Comparison of ENCODE assay signal across 17 cellular contexts in the genomic region with DNA sequence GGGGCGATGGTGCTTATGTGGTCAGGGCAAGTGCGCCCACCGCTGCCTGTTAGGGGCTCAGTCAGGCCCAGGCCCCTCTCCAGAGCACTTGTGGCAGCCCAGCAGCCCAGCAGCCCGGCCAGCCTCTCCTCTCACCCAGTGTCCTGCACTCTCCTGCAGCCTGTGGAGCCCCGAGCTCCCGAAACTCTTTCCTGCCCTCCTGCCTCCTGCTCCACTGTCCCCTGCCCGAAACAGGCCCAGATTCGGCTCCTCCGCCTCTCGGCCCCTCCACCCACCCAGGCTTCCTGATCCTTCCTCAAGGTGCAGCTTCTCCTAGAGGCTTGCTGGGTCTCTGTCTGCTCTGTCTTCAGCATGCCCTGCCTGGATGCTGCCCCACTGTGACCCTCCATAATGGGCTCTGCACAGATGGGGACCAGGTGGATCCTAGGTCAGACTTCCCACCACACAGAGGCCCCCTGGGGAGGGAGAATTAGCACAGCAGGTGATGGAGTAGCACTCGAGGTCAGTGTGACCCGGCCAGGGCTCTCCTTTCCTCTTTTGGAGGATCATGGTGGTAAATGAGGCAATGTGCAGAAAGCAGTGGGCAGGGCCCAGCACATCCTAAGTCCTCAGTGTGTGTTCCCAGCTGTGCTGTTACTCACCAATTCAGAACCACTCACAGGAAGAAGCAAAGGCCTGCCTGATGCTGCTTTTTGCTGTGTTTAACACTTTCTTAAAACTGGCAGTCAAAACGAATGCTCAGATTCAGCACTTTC. TPM values are rescaled to one million over a fixed set of nuclear protein-coding genes. Genes with fewer than 3 reads are reported as not detected.
A peak's percentile ranks its signal among the peaks of the same experiment; 100 is the strongest.
DNase-seq lines count a peak whose midpoint lies in the region; ATAC-seq, FAIRE-seq and TF ChIP-seq lines count a peak whose summit lies in the region.
"Had no signal": no experiment of that assay in that cellular context is flagged by ENCODE, and none has a peak within 500 bp of the region (broad histone marks: within the 10 kb centered on the region; RNA-seq: fewer than 3 reads in every experiment).

No MANE protein-coding gene starts in this region.

- H3K27ac Mint-ChIP-seq in activated CD4-positive, alpha-beta memory T cell treated with anti-CD3 and anti-CD28 coated beads, Interleukin-2, amount 10 ng/mL, durations not matched to agents 7 days and 5 days, result peak overlapping the region; percentile 93
- H3K27ac Mint-ChIP-seq in type B pancreatic cell, result no peak overlapping the region
- H3K27ac Mint-ChIP-seq: dendritic cell treated with granulocyte-macrophage colony-stimulating factor and Interleukin-4, amounts not matched to agents 40 ng/mL and 50 ng/mL, for 4 days had no signal

- H3K4me1 ChIP-seq in mesenchymal stem cell (ENCODE audit: control insufficient read depth, insufficient read depth, low read depth, low read length), result peaks cover 18% of the 10 kb centered on the region
- no peaks in the 10 kb centered on the region for H3K4me1 ChIP-seq in kidney (ENCODE audit: control insufficient read depth in 1 of 2, insufficient read depth in 1 of 2, low read depth in 1 of 2, low read length in 2 of 2)
- H3K4me1 ChIP-seq: HAP-1, right atrium auricular region had no signal

- H3K4me2 ChIP-seq in mesenchymal stem cell (ENCODE audit: low read length, poor library complexity, severe bottlenecking), result no peak overlapping the region

- no peak overlapping the region for H4K8ac ChIP-seq in mesenchymal stem cell (ENCODE audit: low read length)

- DNase-seq in NCI-H1417 (lab: John Stamatoyannopoulos, UW) (peak in 2 of 3 experiments; percentile 30 to 69), NCI-H1417 treated with DMSO at 0.1 percent for 48 hours (lab: John Stamatoyannopoulos, UW) (no peak), mesenchymal stem cell (no peak), type B pancreatic cell (ENCODE audit: extremely low spot score, unreplicated experiment) (no peak), kidney (no peak)
- peak; percentile 45 for DNase-seq in activated CD4-positive, alpha-beta memory T cell treated with anti-CD3 and anti-CD28 coated beads, Interleukin-2, amount 10 ng/mL, durations not matched to agents 7 days and 5 days
- DNase-seq: activated CD4-positive, CD25-positive, alpha-beta regulatory T cell treated with anti-CD3 and anti-CD28 coated beads, Interleukin-2, amount 50 U/mL, for 72 hours; C1 segment of cervical spinal cord; erythroblast; NCI-H2107; NCI-H82 had no signal

- H3K36me3 ChIP-seq in mesenchymal stem cell (ENCODE audit: control insufficient read depth in 1 of 2, insufficient read depth in 2 of 2, low read depth in 1 of 2, low read length in 2 of 2) (peaks cover 85 to 92% of the 10 kb centered on the region in 2 experiments), kidney (ENCODE audit: control insufficient read depth in 1 of 2, insufficient read depth in 2 of 2, low read length in 2 of 2) (peaks cover 10 to 16% of the 10 kb centered on the region in 2 donors)

- FAIRE-seq in kidney (lab: Jason Lieb, UNC), result no peak

- H2AFZ ChIP-seq in mesenchymal stem cell (ENCODE audit: low read depth, low read length), result no peak overlapping the region

- H3K9ac ChIP-seq in mesenchymal stem cell (ENCODE audit: low read length) (peak overlapping the region; percentile 26), kidney (ENCODE audit: low read length in 2 of 2) (no peak overlapping the region)

- H2AK5ac ChIP-seq in mesenchymal stem cell (ENCODE audit: low read length, severe bottlenecking), result no peak overlapping the region

- H2BK120ac ChIP-seq in mesenchymal stem cell (ENCODE audit: low read depth, low read length), result no peak overlapping the region

- no peaks in the 10 kb centered on the region for H3K27me3 Mint-ChIP-seq in activated CD4-positive, alpha-beta memory T cell treated with anti-CD3 and anti-CD28 coated beads, Interleukin-2, amount 10 ng/mL, durations not matched to agents 7 days and 5 days
- H3K27me3 Mint-ChIP-seq in type B pancreatic cell, result no peaks in the 10 kb centered on the region
- H3K27me3 Mint-ChIP-seq: dendritic cell treated with granulocyte-macrophage colony-stimulating factor and Interleukin-4, amounts not matched to agents 40 ng/mL and 50 ng/mL, for 4 days had no signal

- no peaks in the 10 kb centered on the region for H3K9me3 Mint-ChIP-seq in activated CD4-positive, alpha-beta memory T cell treated with anti-CD3 and anti-CD28 coated beads, Interleukin-2, amount 10 ng/mL, durations not matched to agents 7 days and 5 days
- H3K9me3 Mint-ChIP-seq in type B pancreatic cell, result no peaks in the 10 kb centered on the region
- H3K9me3 Mint-ChIP-seq: dendritic cell treated with granulocyte-macrophage colony-stimulating factor and Interleukin-4, amounts not matched to agents 40 ng/mL and 50 ng/mL, for 4 days had no signal

- H3K9me3 ChIP-seq in mesenchymal stem cell (ENCODE audit: control insufficient read depth, low read length) (no peaks in the 10 kb centered on the region), kidney (ENCODE audit: control insufficient read depth in 1 of 2, low read length in 2 of 2) (no peaks in the 10 kb centered on the region)
- H3K9me3 ChIP-seq: HAP-1, right atrium auricular region had no signal

- H3K27ac ChIP-seq in mesenchymal stem cell (ENCODE audit: low read length, poor library complexity, severe bottlenecking) (no peak overlapping the region), kidney (ENCODE audit: low read depth in 2 of 2, low read length in 2 of 2) (no peak overlapping the region)
- H3K27ac ChIP-seq: 22Rv1, right atrium auricular region had no signal

- no peak overlapping the region for H3K4ac ChIP-seq in mesenchymal stem cell (ENCODE audit: low read depth in 1 of 2, low read length in 2 of 2)

- POLR2A ChIA-PET in activated CD4-positive, alpha-beta memory T cell treated with anti-CD3 and anti-CD28 coated beads, Interleukin-2, amount 10 ng/mL, durations not matched to agents 7 days and 5 days (lab: Charles Lee), result interaction anchor here (1.1 to 11.8 kb wide), 4 partner anchors 10 to 47 kb away, joined by 3 to 307 read pairs (median 4); a partner anchor contains a TSS

- ATAC-seq in GM18519 (IDR thresholded peaks at IDR 0.05; ENCODE audit: low FRiP score, unreplicated experiment), result no peak

- H3K4me3 Mint-ChIP-seq in activated CD4-positive, alpha-beta memory T cell treated with anti-CD3 and anti-CD28 coated beads, Interleukin-2, amount 10 ng/mL, durations not matched to agents 7 days and 5 days, result no peak overlapping the region
- H3K4me3 Mint-ChIP-seq in type B pancreatic cell, result no peak overlapping the region
- H3K4me3 Mint-ChIP-seq: dendritic cell treated with granulocyte-macrophage colony-stimulating factor and Interleukin-4, amounts not matched to agents 40 ng/mL and 50 ng/mL, for 4 days had no signal

- H3K4me3 ChIP-seq in mesenchymal stem cell (ENCODE audit: insufficient read depth in 1 of 2, low read depth in 1 of 2, low read length in 2 of 2), result no peak overlapping the region
- H3K4me3 ChIP-seq in kidney (ENCODE audit: low read length in 2 of 2), result no peak overlapping the region
- H3K4me3 ChIP-seq: HAP-1, right atrium auricular region had no signal

- no peak overlapping the region for H2BK12ac ChIP-seq in mesenchymal stem cell (ENCODE audit: low read length in 2 of 2)

- intact Hi-C loops in kidney (cut with DNase I), result no loop called here

- peaks cover 73% of the 10 kb centered on the region for H3K36me3 Mint-ChIP-seq in activated CD4-positive, alpha-beta memory T cell treated with anti-CD3 and anti-CD28 coated beads, Interleukin-2, amount 10 ng/mL, durations not matched to agents 7 days and 5 days (ENCODE audit: low read depth)
- no peaks in the 10 kb centered on the region for H3K36me3 Mint-ChIP-seq in type B pancreatic cell

- no peak overlapping the region for H2BK15ac ChIP-seq in mesenchymal stem cell (ENCODE audit: low read depth, poor library complexity, severe bottlenecking)

- H3K4me1 Mint-ChIP-seq in activated CD4-positive, alpha-beta memory T cell treated with anti-CD3 and anti-CD28 coated beads, Interleukin-2, amount 10 ng/mL, durations not matched to agents 7 days and 5 days, result peaks cover 73% of the 10 kb centered on the region
- no peaks in the 10 kb centered on the region for H3K4me1 Mint-ChIP-seq in type B pancreatic cell (ENCODE audit: unreplicated experiment)

- peak overlapping the region; percentile 15 for H4K91ac ChIP-seq in mesenchymal stem cell (ENCODE audit: low read length)

- CTCF ChIA-PET in activated CD4-positive, alpha-beta memory T cell treated with anti-CD3 and anti-CD28 coated beads, Interleukin-2, amount 10 ng/mL, durations not matched to agents 7 days and 5 days (lab: Charles Lee), result interaction anchor here (1.3 kb wide), 1 partner anchor 35 kb away, joined by 3 read pairs; no protein-coding TSS in a partner anchor

- H3K79me1 ChIP-seq in mesenchymal stem cell (replicated peaks; ENCODE audit: low read length, poor library complexity, severe bottlenecking), result peaks cover 14% of the 10 kb centered on the region

- TF ChIP-seq RAD21 in Ishikawa (IDR thresholded peaks at IDR 0.05; ENCODE audit: low read depth), result no peak

- H3K14ac ChIP-seq in mesenchymal stem cell (ENCODE audit: low read length in 2 of 2), result no peak overlapping the region

- TF ChIP-seq CTCF in type B pancreatic cell (conservative IDR thresholded peaks at IDR 0.05) (no peak), kidney (IDR thresholded peaks at IDR 0.05; ENCODE audit: borderline replicate concordance, extremely low read depth, insufficient read depth) (no peak)

- TF ChIP-seq EP300 in Ishikawa (IDR thresholded peaks at IDR 0.05; ENCODE audit: borderline replicate concordance), result peak; percentile 94

- H2BK5ac ChIP-seq in mesenchymal stem cell (ENCODE audit: low read depth, low read length, poor library complexity, severe bottlenecking), result no peak overlapping the region

- no peaks in the 10 kb centered on the region for H3K27me3 ChIP-seq in mesenchymal stem cell (ENCODE audit: control insufficient read depth in 1 of 2, insufficient read depth in 1 of 2, low read length in 2 of 2)
- H3K27me3 ChIP-seq: right atrium auricular region had no signal

- no peak overlapping the region for H3K18ac ChIP-seq in mesenchymal stem cell (ENCODE audit: low read depth in 1 of 2, low read length in 2 of 2)

- 98% methylated on average over 11 of the region's 13 CpGs for WGBS in mesenchymal stem cell

- no peak overlapping the region for H3K23ac ChIP-seq in mesenchymal stem cell (ENCODE audit: low read length in 2 of 2)

RNA-seq across cellular contexts. Expression of a gene that starts 18.6 kb away (rescaled TPM):
- total RNA-seq in activated CD4-positive, alpha-beta memory T cell treated with anti-CD3 and anti-CD28 coated beads, Interleukin-2, amount 10 ng/mL, durations not matched to agents 7 days and 5 days, result 100 to 1,000 TPM; 299 to 314 TPM
- 67.4 TPM for polyA plus RNA-seq in mesenchymal stem cell (2013, experiment 1 of 2)
- polyA plus RNA-seq in mesenchymal stem cell (2013, experiment 2 of 2), result 68.8 TPM
- 137 and 172 TPM in 2 replicates for total RNA-seq in type B pancreatic cell (ENCODE audit: low replicate concordance)
- total RNA-seq in kidney, result 133 TPM
- polyA plus RNA-seq in kidney (ENCODE audit: insufficient read depth, low read depth, low replicate concordance), result 120 TPM

RNA-seq across cellular contexts. Expression of a gene that starts 46.5 kb away (rescaled TPM):
- 100 to 1,000 TPM; 106 to 121 TPM for total RNA-seq in activated CD4-positive, alpha-beta memory T cell treated with anti-CD3 and anti-CD28 coated beads, Interleukin-2, amount 10 ng/mL, durations not matched to agents 7 days and 5 days
- polyA plus RNA-seq in mesenchymal stem cell (2013, experiment 1 of 2), result 70.6 TPM
- polyA plus RNA-seq in mesenchymal stem cell (2013, experiment 2 of 2), result 69.9 TPM
- total RNA-seq in type B pancreatic cell (ENCODE audit: low replicate concordance), result 38.9 and 47.8 TPM in 2 replicates
- total RNA-seq in kidney, result 49.5 TPM
- polyA plus RNA-seq in kidney (ENCODE audit: insufficient read depth, low read depth, low replicate concordance), result 26.5 TPM

Comparison
In these comparisons a context has a peak if more than half of its experiments do, and no peak if none do; other contexts are left out.
1. DNase-seq: peak in NCI-H1417 (2 of 3) and activated CD4-positive, alpha-beta memory T cell treated with anti-CD3 and anti-CD28 coated beads, Interleukin-2, amount 10 ng/mL, durations not matched to agents 7 days and 5 days (single experiment); none in NCI-H1417 treated with DMSO at 0.1 percent for 48 hours (single experiment), mesenchymal stem cell (single experiment), type B pancreatic cell (single experiment) and kidney (single experiment).